In genomic region chr4:83738895-83739294, GRCh38 we compare ENCODE assay signal across 5 cellular contexts.
"Had no signal": no experiment of that assay in that cellular context is flagged by ENCODE, and none has a peak within 500 bp of the region (broad histone marks: within the 10 kb centered on the region; RNA-seq: fewer than 3 reads in every experiment).

No MANE protein-coding gene starts in this region.

- ATAC-seq: GM23338 had no signal

- H3K4me3 ChIP-seq: GM23338 had no signal

- DNase-seq: H9, HCEC 1CT, IMR-90, KBM-7 had no signal
